In genomic region chr12:66168410-66168809, GRCh38 we compare ENCODE assay signal across 8 cellular contexts. TPM values are rescaled to one million over a fixed set of nuclear protein-coding genes. Genes with fewer than 3 reads are reported as not detected.
DNase-seq lines count a peak whose midpoint lies in the region; ATAC-seq, FAIRE-seq and TF ChIP-seq lines count a peak whose summit lies in the region.

No MANE protein-coding gene starts in this region.

- peak overlapping the region; percentile 94 for H3K4me2 ChIP-seq in keratinocyte (ENCODE audit: control insufficient read depth, extremely low read depth, insufficient read depth, low read depth, low read length)

- ATAC-seq in activated T-cell treated with anti-CD3 and anti-CD28 coated beads, Interleukin-2, amount 50 U/mL, for 72 hours (replicated peaks in 1 of 2): no peak
- no peak for ATAC-seq in GM19452 (IDR thresholded peaks at IDR 0.05; ENCODE audit: unreplicated experiment)

- H3K4me3 ChIP-seq in keratinocyte (ENCODE audit: control insufficient read depth in 2 of 3, extremely low read depth in 1 of 3, insufficient read depth in 2 of 3, low read depth in 1 of 3, low read length in 3 of 3): peak overlapping the region; percentile 53 to 93 (median 87)
- peak overlapping the region in 3 of 4 donors; percentile 76 to 89 (median 87) for H3K4me3 ChIP-seq in tibial nerve

- TF ChIP-seq POLR2A in tibial nerve (IDR thresholded peaks at IDR 0.05): no peak

- peaks cover 28 to 39% of the 10 kb centered on the region in 2 donors for H3K36me3 Mint-ChIP-seq in activated T-cell treated with anti-CD3 and anti-CD28 coated beads, Interleukin-2, amount 50 U/mL, for 72 hours (ENCODE audit: insufficient read depth in 2 of 2)
- H3K36me3 Mint-ChIP-seq in activated CD4-positive, alpha-beta memory T cell treated with anti-CD3 and anti-CD28 coated beads, Interleukin-2, amount 10 ng/mL, durations not matched to agents 7 days and 5 days (ENCODE audit: low read depth): peaks cover 59% of the 10 kb centered on the region

- dilution Hi-C loops in keratinocyte (cut with MboI; ENCODE audit: extremely low pct_ligation_motif_present, low sequenced_read_pairs): no loop called here

- H3K9ac ChIP-seq in keratinocyte (ENCODE audit: control insufficient read depth, extremely low read depth, insufficient read depth, low read length): peak overlapping the region; percentile 93

- H3K79me2 ChIP-seq in keratinocyte (ENCODE audit: control insufficient read depth, insufficient read depth, low read length): peaks cover 53% of the 10 kb centered on the region

- FAIRE-seq in keratinocyte (lab: Jason Lieb, UNC): no peak

- no peaks in the 10 kb centered on the region for H3K36me3 ChIP-seq in keratinocyte (ENCODE audit: control insufficient read depth in 2 of 2, extremely low read depth in 1 of 2, insufficient read depth in 2 of 2, low read length in 2 of 2)
- H3K36me3 ChIP-seq in tibial nerve: peaks cover 0 to 5% (median 0%) of the 10 kb centered on the region in 3 donors

- H3K4me1 ChIP-seq in keratinocyte (ENCODE audit: control insufficient read depth, extremely low read depth, insufficient read depth, low read length): peaks cover 4% of the 10 kb centered on the region
- H3K4me1 ChIP-seq in tibial nerve: peaks cover 0 to 30% (median 15%) of the 10 kb centered on the region in 4 donors

- peak overlapping the region; percentile 49 for H2AFZ ChIP-seq in keratinocyte (ENCODE audit: control insufficient read depth, low read length)

- no peaks in the 10 kb centered on the region for H4K20me1 ChIP-seq in keratinocyte (ENCODE audit: control insufficient read depth, extremely low read depth, insufficient read depth, low read length)

- peaks cover 53% of the 10 kb centered on the region for H3K4me1 Mint-ChIP-seq in activated T-cell treated with anti-CD3 and anti-CD28 coated beads, Interleukin-2, amount 50 U/mL, for 72 hours (ENCODE audit: low read depth)
- H3K4me1 Mint-ChIP-seq in activated CD4-positive, alpha-beta memory T cell treated with anti-CD3 and anti-CD28 coated beads, Interleukin-2, amount 10 ng/mL, durations not matched to agents 7 days and 5 days: peaks cover 52% of the 10 kb centered on the region

- H3K27ac ChIP-seq in keratinocyte (ENCODE audit: control insufficient read depth, insufficient read depth, low read length) (peak overlapping the region; percentile 93), tibial nerve (peak overlapping the region; percentile 98 to 100 (median 99))

- H3K27me3 ChIP-seq in keratinocyte (ENCODE audit: control insufficient read depth, extremely low read depth, insufficient read depth, low read length) (no peaks in the 10 kb centered on the region), tibial nerve (no peaks in the 10 kb centered on the region)

- H3K9me1 ChIP-seq in keratinocyte (ENCODE audit: control insufficient read depth, extremely low read depth, insufficient read depth, low read length): no peaks in the 10 kb centered on the region

- TF ChIP-seq CTCF in keratinocyte (optimal IDR thresholded peaks at IDR 0.05 in 1 of 3, IDR thresholded peaks at IDR 0.05 in 1 of 3, conservative IDR thresholded peaks at IDR 0.05 in 1 of 3; ENCODE audit: extremely low read depth in 1 of 3, insufficient read depth in 2 of 3, low read length in 3 of 3): no peak
- no peak for TF ChIP-seq CTCF in tibial nerve (IDR thresholded peaks at IDR 0.05)

- H3K9me3 ChIP-seq in keratinocyte (ENCODE audit: control insufficient read depth, low read depth, low read length): no peaks in the 10 kb centered on the region
- H3K9me3 ChIP-seq in tibial nerve: peaks cover 0 to 8% (median 0%) of the 10 kb centered on the region in 4 donors

- peak overlapping the region; percentile 90 to 99 for H3K4me3 Mint-ChIP-seq in activated T-cell treated with anti-CD3 and anti-CD28 coated beads, Interleukin-2, amount 50 U/mL, for 72 hours
- H3K4me3 Mint-ChIP-seq in activated CD4-positive, alpha-beta memory T cell treated with anti-CD3 and anti-CD28 coated beads, Interleukin-2, amount 10 ng/mL, durations not matched to agents 7 days and 5 days: peak overlapping the region; percentile 89

- no peaks in the 10 kb centered on the region for H3K27me3 Mint-ChIP-seq in activated T-cell treated with anti-CD3 and anti-CD28 coated beads, Interleukin-2, amount 50 U/mL, for 72 hours (ENCODE audit: low read depth)
- no peaks in the 10 kb centered on the region for H3K27me3 Mint-ChIP-seq in activated CD4-positive, alpha-beta memory T cell treated with anti-CD3 and anti-CD28 coated beads, Interleukin-2, amount 10 ng/mL, durations not matched to agents 7 days and 5 days

- CTCF ChIA-PET in activated CD4-positive, alpha-beta memory T cell treated with anti-CD3 and anti-CD28 coated beads, Interleukin-2, amount 10 ng/mL, durations not matched to agents 7 days and 5 days (lab: Charles Lee): interaction anchor here (1.1 to 2.7 kb wide), 6 partner anchors 9 to 135 kb away, joined by 3 to 18 read pairs (median 6); partner anchors contain the start of gene LLPH

- peaks cover 4 to 5% of the 10 kb centered on the region in 2 donors for H3K9me3 Mint-ChIP-seq in activated T-cell treated with anti-CD3 and anti-CD28 coated beads, Interleukin-2, amount 50 U/mL, for 72 hours
- peaks cover 20% of the 10 kb centered on the region for H3K9me3 Mint-ChIP-seq in activated CD4-positive, alpha-beta memory T cell treated with anti-CD3 and anti-CD28 coated beads, Interleukin-2, amount 10 ng/mL, durations not matched to agents 7 days and 5 days

- no peak for DNase-seq in activated T-cell treated with anti-CD3 and anti-CD28 coated beads, Interleukin-2, amount 50 U/mL, for 72 hours
- no peak for DNase-seq in activated T-cell treated with anti-CD3 and anti-CD28 coated beads for 4 hours
- DNase-seq in activated CD4-positive, alpha-beta memory T cell treated with anti-CD3 and anti-CD28 coated beads, Interleukin-2, amount 10 ng/mL, durations not matched to agents 7 days and 5 days: no peak
- DNase-seq in keratinocyte (ENCODE audit: low read depth, low spot score): no peak
- no peak for DNase-seq in tibial nerve (ENCODE audit: low spot score in 2 of 2)
- DNase-seq in dermis blood vessel endothelial cell: no peak
- no peak for DNase-seq in SKM-1 (lab: John Stamatoyannopoulos, UW; ENCODE audit: unreplicated experiment)

- POLR2A ChIA-PET in activated CD4-positive, alpha-beta memory T cell treated with anti-CD3 and anti-CD28 coated beads, Interleukin-2, amount 10 ng/mL, durations not matched to agents 7 days and 5 days (lab: Charles Lee): interaction anchor here (0.7 to 2.8 kb wide), 17 partner anchors 9 to 999 kb away, joined by 3 to 86 read pairs (median 9); partner anchors contain the start of genes HELB, LEMD3 and LLPH

- TF ChIP-seq EP300 in tibial nerve (IDR thresholded peaks at IDR 0.05): no peak

- H3K27ac Mint-ChIP-seq in activated T-cell treated with anti-CD3 and anti-CD28 coated beads, Interleukin-2, amount 50 U/mL, for 72 hours: peak overlapping the region; percentile 97
- peak overlapping the region; percentile 99 for H3K27ac Mint-ChIP-seq in activated CD4-positive, alpha-beta memory T cell treated with anti-CD3 and anti-CD28 coated beads, Interleukin-2, amount 10 ng/mL, durations not matched to agents 7 days and 5 days

- WGBS in tibial nerve, 2 donors: 68 to 78% methylated on average over 8 of the region's 8 CpGs

RNA-seq across cellular contexts. Expression of gene TMBIM4, which starts 1.4 kb away (rescaled TPM):
- total RNA-seq in activated T-cell treated with anti-CD3 and anti-CD28 coated beads, Interleukin-2, amount 50 U/mL, for 72 hours: 100 to 1,000 TPM in 1 of 2 donors, 10 to 100 TPM in 1; 88.7 to 101 TPM
- total RNA-seq in activated CD4-positive, alpha-beta memory T cell treated with anti-CD3 and anti-CD28 coated beads, Interleukin-2, amount 10 ng/mL, durations not matched to agents 7 days and 5 days: 10 to 100 TPM; 80.5 to 82.8 TPM
- 77.2 to 111 TPM (median 106 TPM) in 3 replicates for polyA plus RNA-seq in keratinocyte
- polyA plus RNA-seq in keratinocyte (2011; ENCODE audit: low read depth): 12.3 TPM
- 58.9 and 74.6 TPM in 2 replicates for polyA plus RNA-seq in keratinocyte (2011; cell fraction: cytosol; rRNA removed)
- 59.6 and 95.5 TPM in 2 replicates for polyA plus RNA-seq in keratinocyte (2011; cell fraction: nucleus; rRNA removed)
- 47.5 and 70.1 TPM in 2 replicates for polyA plus RNA-seq in keratinocyte (2012; ENCODE audit: low replicate concordance)
- polyA minus RNA-seq in keratinocyte: 19.3 to 40.9 TPM (median 30.2 TPM) in 3 replicates
- polyA minus RNA-seq in keratinocyte (2011; cell fraction: cytosol; rRNA and poly(A)+ RNA removed): 108 TPM
- 11.3 and 24.4 TPM in 2 replicates for polyA minus RNA-seq in keratinocyte (2011; cell fraction: nucleus; rRNA and poly(A)+ RNA removed)
- 100 to 1,000 TPM; 101 to 229 (median 199) TPM for total RNA-seq in tibial nerve
- total RNA-seq in dermis blood vessel endothelial cell: 78.9 and 142 TPM in 2 replicates

RNA-seq across cellular contexts. Expression of gene IRAK3, which starts 20.6 kb away (rescaled TPM):
- total RNA-seq in activated T-cell treated with anti-CD3 and anti-CD28 coated beads, Interleukin-2, amount 50 U/mL, for 72 hours: 1 to 10 TPM; 1.2 to 1.3 TPM
- total RNA-seq in activated CD4-positive, alpha-beta memory T cell treated with anti-CD3 and anti-CD28 coated beads, Interleukin-2, amount 10 ng/mL, durations not matched to agents 7 days and 5 days: 1 to 10 TPM; 1.0 to 1.8 TPM
- 0.06 to 0.17 TPM (median 0.07 TPM) in 3 replicates for polyA plus RNA-seq in keratinocyte
- not detected for polyA plus RNA-seq in keratinocyte (2011; ENCODE audit: low read depth)
- 0.04 and 0.05 TPM in 2 replicates for polyA plus RNA-seq in keratinocyte (2011; cell fraction: cytosol; rRNA removed)
- 0.08 TPM in 2 replicates for polyA plus RNA-seq in keratinocyte (2011; cell fraction: nucleus; rRNA removed)
- 0.08 TPM in 1 of 2 replicates, not detected in the other for polyA plus RNA-seq in keratinocyte (2012; ENCODE audit: low replicate concordance)
- polyA minus RNA-seq in keratinocyte: 0.22 TPM in 1 of 3 replicates, not detected in the others
- not detected for polyA minus RNA-seq in keratinocyte (2011; cell fraction: cytosol; rRNA and poly(A)+ RNA removed)
- not detected in 2 replicates for polyA minus RNA-seq in keratinocyte (2011; cell fraction: nucleus; rRNA and poly(A)+ RNA removed)
- total RNA-seq in tibial nerve (10 to 100 TPM; 31.6 to 35.8 (median 33.2) TPM), dermis blood vessel endothelial cell (17.1 and 19.2 TPM in 2 replicates)

RNA-seq across cellular contexts. Expression of gene LLPH, which starts 37.9 kb away (rescaled TPM):
- total RNA-seq in activated T-cell treated with anti-CD3 and anti-CD28 coated beads, Interleukin-2, amount 50 U/mL, for 72 hours: 10 to 100 TPM; 22.4 to 23.1 TPM
- total RNA-seq in activated CD4-positive, alpha-beta memory T cell treated with anti-CD3 and anti-CD28 coated beads, Interleukin-2, amount 10 ng/mL, durations not matched to agents 7 days and 5 days: 10 to 100 TPM; 30.0 to 33.3 TPM
- 15.0 to 36.6 TPM (median 20.5 TPM) in 3 replicates for polyA plus RNA-seq in keratinocyte
- polyA plus RNA-seq in keratinocyte (2011; ENCODE audit: low read depth): 58.7 TPM
- 22.2 and 38.4 TPM in 2 replicates for polyA plus RNA-seq in keratinocyte (2011; cell fraction: cytosol; rRNA removed)
- 11.6 and 18.0 TPM in 2 replicates for polyA plus RNA-seq in keratinocyte (2011; cell fraction: nucleus; rRNA removed)
- polyA plus RNA-seq in keratinocyte (2012; ENCODE audit: low replicate concordance): 30.4 and 45.6 TPM in 2 replicates
- 0.26 to 4.0 TPM (median 0.99 TPM) in 3 replicates for polyA minus RNA-seq in keratinocyte
- polyA minus RNA-seq in keratinocyte (2011; cell fraction: cytosol; rRNA and poly(A)+ RNA removed): 1.9 TPM
- polyA minus RNA-seq in keratinocyte (2011; cell fraction: nucleus; rRNA and poly(A)+ RNA removed): 1.2 and 2.3 TPM in 2 replicates
- 1 to 10 TPM; 4.1 to 4.8 (median 4.4) TPM for total RNA-seq in tibial nerve
- 3.4 and 16.7 TPM in 2 replicates for total RNA-seq in dermis blood vessel endothelial cell
